In the genomic region with DNA sequence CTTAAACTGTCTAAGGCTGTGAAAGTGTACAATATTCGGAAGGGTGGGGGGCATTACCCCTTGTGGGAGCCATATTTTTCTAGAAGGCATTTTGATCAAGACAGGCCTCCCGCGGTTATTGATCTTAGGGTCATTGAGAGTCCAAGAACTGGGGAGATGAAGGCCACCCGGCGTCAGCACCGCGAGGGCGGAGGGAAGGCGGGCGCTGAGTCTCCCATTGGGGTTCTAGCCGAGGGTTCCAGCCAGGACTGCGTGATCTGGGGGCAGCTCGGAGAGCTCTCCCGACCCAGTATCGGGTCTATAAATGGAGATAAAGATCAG, we compare ENCODE assay signal across 21 cellular contexts. TPM values are rescaled to one million over a fixed set of nuclear protein-coding genes. Genes with fewer than 3 reads are reported as not detected.
DNase-seq lines count a peak whose midpoint lies in the region; TF ChIP-seq lines count a peak whose summit lies in the region.
"Had no signal": no experiment of that assay in that cellular context is flagged by ENCODE, and none has a peak within 500 bp of the region (broad histone marks: within the 10 kb centered on the region; RNA-seq: fewer than 3 reads in every experiment).

No MANE protein-coding gene starts in this region.

- peaks cover 64% of the 10 kb centered on the region for H3K27me3 Mint-ChIP-seq in activated CD4-positive, alpha-beta memory T cell treated with anti-CD3 and anti-CD28 coated beads, Interleukin-2, amount 10 ng/mL, durations not matched to agents 7 days and 5 days

- H3K36me3 Mint-ChIP-seq in activated CD4-positive, alpha-beta memory T cell treated with anti-CD3 and anti-CD28 coated beads, Interleukin-2, amount 10 ng/mL, durations not matched to agents 7 days and 5 days (ENCODE audit: low read depth) = no peaks in the 10 kb centered on the region
- H3K36me3 Mint-ChIP-seq: activated naive CD8-positive, alpha-beta T cell had no signal

- H3K4me3 Mint-ChIP-seq in activated CD4-positive, alpha-beta memory T cell treated with anti-CD3 and anti-CD28 coated beads, Interleukin-2, amount 10 ng/mL, durations not matched to agents 7 days and 5 days = no peak overlapping the region
- H3K4me3 Mint-ChIP-seq: activated B cell treated with CpG ODN at 0.5 μM for 24 hours; activated CD8-positive, alpha-beta T cell treated with anti-CD3 and anti-CD28 coated beads, Interleukin-2, amount 10 ng/mL, durations not matched to agents 7 days and 5 days; activated naive CD8-positive, alpha-beta T cell; T-helper 17 cell had no signal

- TF ChIP-seq RAD21 in neural cell (conservative IDR thresholded peaks at IDR 0.05) = no peak

- no peak for TF ChIP-seq EP300 in neural cell (conservative IDR thresholded peaks at IDR 0.05; ENCODE audit: poor library complexity, severe bottlenecking)

- no peaks in the 10 kb centered on the region; a peak in 1 of 22 replicates for H3K36me3 ChIP-seq in BLaER1 treated with 17β-estradiol and CSF1 and Interleukin-3, amounts not matched to agents 10 nM and 100 nM
- no peaks in the 10 kb centered on the region for H3K36me3 ChIP-seq in MM.1S (replicated peaks; ENCODE audit: insufficient read depth, low read length)
- H3K36me3 ChIP-seq in hepatocyte (replicated peaks; ENCODE audit: insufficient read depth, low read depth) = no peaks in the 10 kb centered on the region
- H3K36me3 ChIP-seq in neural cell (ENCODE audit: insufficient read depth, low read length) = no peaks in the 10 kb centered on the region
- H3K36me3 ChIP-seq in brain microvascular endothelial cell (replicated peaks) = no peaks in the 10 kb centered on the region
- H3K36me3 ChIP-seq: esophagus squamous epithelium, pancreas had no signal

- CTCF ChIA-PET in activated CD4-positive, alpha-beta memory T cell treated with anti-CD3 and anti-CD28 coated beads, Interleukin-2, amount 10 ng/mL, durations not matched to agents 7 days and 5 days (lab: Charles Lee) = no interaction called here

- H3K9me3 ChIP-seq in BLaER1 treated with 17β-estradiol and CSF1 and Interleukin-3, amounts not matched to agents 10 nM and 100 nM (replicated peaks in 1 of 11) = no peaks in the 10 kb centered on the region
- no peaks in the 10 kb centered on the region for H3K9me3 ChIP-seq in MM.1S (replicated peaks; ENCODE audit: insufficient read depth, low read length)
- no peaks in the 10 kb centered on the region for H3K9me3 ChIP-seq in hepatocyte (ENCODE audit: low read depth)
- no peaks in the 10 kb centered on the region for H3K9me3 ChIP-seq in neural cell (ENCODE audit: low read length)
- H3K9me3 ChIP-seq: esophagus squamous epithelium, pancreas had no signal

- H3K9me2 ChIP-seq in MM.1S (replicated peaks; ENCODE audit: insufficient read depth, low read length) = no peaks in the 10 kb centered on the region
- no peaks in the 10 kb centered on the region for H3K9me2 ChIP-seq in hepatocyte (replicated peaks; ENCODE audit: insufficient read depth)
- no peaks in the 10 kb centered on the region for H3K9me2 ChIP-seq in neural cell (ENCODE audit: insufficient read depth, low read length)

- whole genome bisulfite sequencing in hepatocyte (ENCODE audit: low lambda C conversion rate, missing lambda C conversion rate) = 11% methylated on average over 15 of the region's 15 CpGs

- H2AFZ ChIP-seq in MM.1S (ENCODE audit: low read length) (0 out of 2 replicates have a peak overlapping the region, but pooled peaks have one; percentile 69), hepatocyte (no peak overlapping the region), neural cell (ENCODE audit: low read depth, low read length) (peak overlapping the region; percentile 89)

- peak overlapping the region in 2 of 11 experiments; percentile 83 to 87; a peak in 3 of 22 replicates for H3K27ac ChIP-seq in BLaER1 treated with 17β-estradiol and CSF1 and Interleukin-3, amounts not matched to agents 10 nM and 100 nM
- H3K27ac ChIP-seq in MM.1S (ENCODE audit: low read length) = peak overlapping the region; percentile 16; the same call in 1 of the 2 replicates
- H3K27ac ChIP-seq in hepatocyte = no peak overlapping the region
- peak overlapping the region; percentile 98 for H3K27ac ChIP-seq in neural cell (ENCODE audit: low read length)
- no peak overlapping the region for H3K27ac ChIP-seq in brain microvascular endothelial cell
- H3K27ac ChIP-seq: esophagus squamous epithelium, pancreas had no signal

- H3K4me2 ChIP-seq in BLaER1 treated with 17β-estradiol and CSF1 and Interleukin-3, amounts not matched to agents 10 nM and 100 nM = peak overlapping the region; percentile 87 to 98 (median 96)
- H3K4me2 ChIP-seq in MM.1S (ENCODE audit: low read depth, low read length) (peak overlapping the region; percentile 88), hepatocyte (peak overlapping the region; percentile 94), neural cell (ENCODE audit: low read length) (peak overlapping the region; percentile 81)

- peaks cover 5% of the 10 kb centered on the region; the same call in 1 of the 2 replicates for H3F3A ChIP-seq in MM.1S (ENCODE audit: insufficient read depth, low read length)
- H3F3A ChIP-seq in neural cell (ENCODE audit: insufficient read depth, low read length, poor library complexity, severe bottlenecking) = no peaks in the 10 kb centered on the region

- peak overlapping the region; percentile 61 to 93 (median 75) for H3K4me3 ChIP-seq in BLaER1 treated with 17β-estradiol and CSF1 and Interleukin-3, amounts not matched to agents 10 nM and 100 nM
- H3K4me3 ChIP-seq in MM.1S (ENCODE audit: low read length) (peak overlapping the region; percentile 71; the same call in 1 of the 2 replicates), hepatocyte (no peak overlapping the region), neural cell (ENCODE audit: low read length) (peak overlapping the region; percentile 98), brain microvascular endothelial cell (ENCODE audit: low read depth, low read length) (no peak overlapping the region)
- H3K4me3 ChIP-seq: pancreas had no signal

- 0 out of 22 replicates have a peak, but pooled peaks cover 0 to 13% (median 0%) of the 10 kb centered on the region in 11 experiments for H4K20me1 ChIP-seq in BLaER1 treated with 17β-estradiol and CSF1 and Interleukin-3, amounts not matched to agents 10 nM and 100 nM
- H4K20me1 ChIP-seq in MM.1S (ENCODE audit: insufficient read depth, low read length) (no peaks in the 10 kb centered on the region), hepatocyte (ENCODE audit: insufficient read depth, poor library complexity, severe bottlenecking) (no peaks in the 10 kb centered on the region), neural cell (ENCODE audit: insufficient read depth) (no peaks in the 10 kb centered on the region)

- TF ChIP-seq CTCF in MM.1S (IDR thresholded peaks at IDR 0.05; ENCODE audit: low read length) (no peak), hepatocyte (IDR thresholded peaks at IDR 0.05; ENCODE audit: poor library complexity) (no peak), neural cell (IDR thresholded peaks at IDR 0.05; ENCODE audit: poor library complexity, severe bottlenecking) (no peak), brain microvascular endothelial cell (IDR thresholded peaks at IDR 0.05; ENCODE audit: low read depth, low read length, missing control alignments) (no peak)

- POLR2A ChIA-PET in activated CD4-positive, alpha-beta memory T cell treated with anti-CD3 and anti-CD28 coated beads, Interleukin-2, amount 10 ng/mL, durations not matched to agents 7 days and 5 days (lab: Charles Lee) = no interaction called here

- in situ Hi-C loops in brain microvascular endothelial cell (cut with HindIII; ENCODE audit: low pct_ligation_motif_present, low sequenced_read_pairs) = no loop called here

- DNase-seq in MM.1S (no peak), hepatocyte (ENCODE audit: low spot score) (no peak), brain microvascular endothelial cell (no peak), NCI-H526 (lab: John Stamatoyannopoulos, UW) (no peak), SW480 (ENCODE audit: low spot score) (no peak)
- no peak for DNase-seq in activated CD4-positive, alpha-beta memory T cell treated with anti-CD3 and anti-CD28 coated beads, Interleukin-2, amount 10 ng/mL, durations not matched to agents 7 days and 5 days
- DNase-seq: activated B cell treated with CpG ODN at 0.5 μM for 24 hours; activated CD8-positive, alpha-beta T cell treated with anti-CD3 and anti-CD28 coated beads, Interleukin-2, amount 10 ng/mL, durations not matched to agents 7 days and 5 days; esophagus squamous epithelium; HCEC 1CT; NCI-H2107; NCI-H524 treated with DMSO at 0.1 percent for 48 hours; pancreas; SHP77 treated with DMSO at 0.1 percent for 48 hours; stimulated activated CD4-positive, alpha-beta T cell treated with anti-CD3 and anti-CD28 coated beads, Interleukin-4, amount 100 ng/mL, for 24 hours; T-helper 17 cell had no signal

- H3K27ac Mint-ChIP-seq in activated CD4-positive, alpha-beta memory T cell treated with anti-CD3 and anti-CD28 coated beads, Interleukin-2, amount 10 ng/mL, durations not matched to agents 7 days and 5 days = no peak overlapping the region
- H3K27ac Mint-ChIP-seq: activated B cell treated with CpG ODN at 0.5 μM for 24 hours; activated CD8-positive, alpha-beta T cell treated with anti-CD3 and anti-CD28 coated beads, Interleukin-2, amount 10 ng/mL, durations not matched to agents 7 days and 5 days; activated naive CD8-positive, alpha-beta T cell; T-helper 17 cell had no signal

- peak overlapping the region in 10 of 11 experiments; percentile 55 to 93 (median 78); a peak in 11 of 22 replicates for H3K9ac ChIP-seq in BLaER1 treated with 17β-estradiol and CSF1 and Interleukin-3, amounts not matched to agents 10 nM and 100 nM
- no peak overlapping the region for H3K9ac ChIP-seq in MM.1S (ENCODE audit: low read length)
- H3K9ac ChIP-seq in neural cell (ENCODE audit: low read length) = peak overlapping the region; percentile 99

- peaks cover 7% of the 10 kb centered on the region for H3K4me1 Mint-ChIP-seq in activated CD4-positive, alpha-beta memory T cell treated with anti-CD3 and anti-CD28 coated beads, Interleukin-2, amount 10 ng/mL, durations not matched to agents 7 days and 5 days

- peaks cover 17 to 46% (median 18%) of the 10 kb centered on the region in 11 experiments for H3K27me3 ChIP-seq in BLaER1 treated with 17β-estradiol and CSF1 and Interleukin-3, amounts not matched to agents 10 nM and 100 nM
- H3K27me3 ChIP-seq in MM.1S (replicated peaks; ENCODE audit: insufficient read depth, low read length) (no peaks in the 10 kb centered on the region), hepatocyte (peaks cover 93% of the 10 kb centered on the region), neural cell (ENCODE audit: insufficient read depth, low read depth, low read length) (no peaks in the 10 kb centered on the region), brain microvascular endothelial cell (replicated peaks) (peaks cover 32% of the 10 kb centered on the region)

- H3K4me1 ChIP-seq in BLaER1 treated with 17β-estradiol and CSF1 and Interleukin-3, amounts not matched to agents 10 nM and 100 nM = peaks cover 28 to 42% (median 38%) of the 10 kb centered on the region in 10 experiments
- peaks cover 12% of the 10 kb centered on the region for H3K4me1 ChIP-seq in MM.1S (ENCODE audit: low read length)
- no peaks in the 10 kb centered on the region for H3K4me1 ChIP-seq in hepatocyte (ENCODE audit: insufficient read depth)
- H3K4me1 ChIP-seq: pancreas had no signal

- H3K79me2 ChIP-seq in MM.1S (ENCODE audit: low read length) (peaks cover 15% of the 10 kb centered on the region), hepatocyte (no peaks in the 10 kb centered on the region), neural cell (replicated peaks; ENCODE audit: insufficient read depth, low read length) (peaks cover 58% of the 10 kb centered on the region)

- no peaks in the 10 kb centered on the region for H3K9me3 Mint-ChIP-seq in activated CD4-positive, alpha-beta memory T cell treated with anti-CD3 and anti-CD28 coated beads, Interleukin-2, amount 10 ng/mL, durations not matched to agents 7 days and 5 days
- H3K9me3 Mint-ChIP-seq: activated B cell treated with CpG ODN at 0.5 μM for 24 hours had no signal

RNA-seq across cellular contexts. Expression of a gene that starts 0.8 kb away (rescaled TPM):
- total RNA-seq in hepatocyte = 0.48 and 0.87 TPM in 2 replicates
- polyA plus RNA-seq in hepatocyte = 1.1 and 1.7 TPM in 2 replicates
- polyA plus RNA-seq in neural cell = 24.0 and 38.9 TPM in 2 replicates
- polyA minus RNA-seq in neural cell = 139 and 160 TPM in 2 replicates
- total RNA-seq in activated CD4-positive, alpha-beta memory T cell treated with anti-CD3 and anti-CD28 coated beads, Interleukin-2, amount 10 ng/mL, durations not matched to agents 7 days and 5 days = not detected
- total RNA-seq: activated B cell treated with CpG ODN at 0.5 μM for 24 hours; activated CD8-positive, alpha-beta T cell treated with anti-CD3 and anti-CD28 coated beads, Interleukin-2, amount 10 ng/mL, durations not matched to agents 7 days and 5 days; bronchial epithelial cell; esophagus squamous epithelium; subcutaneous adipose tissue; T-helper 17 cell had no signal

Comparison
In these comparisons a context has a peak if more than half of its experiments do, and no peak if none do; other contexts are left out.
1. H3K27ac ChIP-seq: peak in MM.1S (single experiment) and neural cell (single experiment); none in hepatocyte (single experiment) and brain microvascular endothelial cell (single experiment).
2. H3K4me3 ChIP-seq: peak in BLaER1 treated with 17β-estradiol and CSF1 and Interleukin-3, amounts not matched to agents 10 nM and 100 nM (10 of 10), MM.1S (single experiment) and neural cell (single experiment); none in hepatocyte (single experiment) and brain microvascular endothelial cell (single experiment).
3. Peak in every context shown above with its lines, with median percentiles within 50 percentile points of each other: H3K4me2 ChIP-seq.